12 cellular contexts compared by ENCODE assay signal in genomic region chr1:53410100-53410541, GRCh38. TPM values are rescaled to one million over a fixed set of nuclear protein-coding genes. Genes with fewer than 3 reads are reported as not detected.
DNase-seq lines count a peak whose midpoint lies in the region; ATAC-seq and TF ChIP-seq lines count a peak whose summit lies in the region.
"Had no signal": no experiment of that assay in that cellular context is flagged by ENCODE, and none has a peak within 500 bp of the region (broad histone marks: within the 10 kb centered on the region; RNA-seq: fewer than 3 reads in every experiment).

No MANE protein-coding gene starts in this region.

- peak overlapping the region; percentile 90 for H3K27ac Mint-ChIP-seq in CD4-positive, alpha-beta T cell
- H3K27ac Mint-ChIP-seq in glutamatergic neuron (ENCODE audit: unreplicated experiment), result peak overlapping the region; percentile 95

- WGBS in aorta, 2 donors, result 42 to 52% methylated on average over 12 of the region's 12 CpGs

- H3K36me3 ChIP-seq in aorta (ENCODE audit: control insufficient read depth in 1 of 2, insufficient read depth in 2 of 2, low read length in 1 of 2), result no peaks in the 10 kb centered on the region

- no peak overlapping the region for H3K4me3 ChIP-seq in aorta (ENCODE audit: low read length in 2 of 2)

- no peaks in the 10 kb centered on the region for H3K4me1 ChIP-seq in aorta (ENCODE audit: control insufficient read depth in 1 of 2, insufficient read depth in 2 of 2, low read length in 2 of 2)

- H3K9me3 ChIP-seq in CD4-positive, alpha-beta T cell (ENCODE audit: control insufficient read depth, low read length), result no peaks in the 10 kb centered on the region
- H3K9me3 ChIP-seq in aorta (ENCODE audit: control insufficient read depth, low read length), result no peaks in the 10 kb centered on the region

- H3K27me3 Mint-ChIP-seq in CD4-positive, alpha-beta T cell, result no peaks in the 10 kb centered on the region
- H3K27me3 Mint-ChIP-seq in glutamatergic neuron (ENCODE audit: unreplicated experiment), result peaks cover 15% of the 10 kb centered on the region

- intact Hi-C loops in CD4-positive, alpha-beta T cell (cut with DNase I, micrococcal nuclease), result no loop called here
- intact Hi-C loops in aorta (cut with DNase I), result no loop called here

- CTCF ChIA-PET in CD4-positive, alpha-beta T cell (lab: Charles Lee), result no interaction called here

- H3K27ac ChIP-seq in CD4-positive, alpha-beta T cell (ENCODE audit: low read depth, low read length), result no peak overlapping the region
- H3K27ac ChIP-seq in aorta (ENCODE audit: low read depth in 1 of 2, low read length in 2 of 2), result no peak overlapping the region

- H3K36me3 Mint-ChIP-seq in CD4-positive, alpha-beta T cell (ENCODE audit: low read depth), result no peaks in the 10 kb centered on the region
- no peaks in the 10 kb centered on the region for H3K36me3 Mint-ChIP-seq in glutamatergic neuron (ENCODE audit: unreplicated experiment)

- peak in 1 of 10 experiments; percentile 8 for DNase-seq in CD4-positive, alpha-beta T cell
- DNase-seq in T-helper 9 cell, result peak; percentile 14
- DNase-seq in glutamatergic neuron, result peak; percentile 79
- DNase-seq in activated CD4-positive, CD25-positive, alpha-beta regulatory T cell treated with anti-CD3 and anti-CD28 coated beads, Interleukin-2, amount 50 U/mL, for 72 hours, result no peak
- DNase-seq in amniotic stem cell (lab: John Stamatoyannopoulos, UW), result no peak
- DNase-seq in iPS-NIHi11 (ENCODE audit: low spot score), result no peak
- no peak for DNase-seq in aorta
- DNase-seq: NCI-H187 treated with DMSO at 0.1 percent for 48 hours had no signal

- H3K9me3 Mint-ChIP-seq in CD4-positive, alpha-beta T cell, result no peaks in the 10 kb centered on the region
- peaks cover 26% of the 10 kb centered on the region for H3K9me3 Mint-ChIP-seq in glutamatergic neuron (ENCODE audit: unreplicated experiment)

- peaks cover 46% of the 10 kb centered on the region for H3K4me1 Mint-ChIP-seq in CD4-positive, alpha-beta T cell (ENCODE audit: low read depth)
- H3K4me1 Mint-ChIP-seq in glutamatergic neuron (ENCODE audit: low read depth, unreplicated experiment), result peaks cover 35% of the 10 kb centered on the region

- ATAC-seq in CD4-positive, alpha-beta T cell (ENCODE audit: poor library complexity), result no peak
- ATAC-seq in GM21786 (IDR thresholded peaks at IDR 0.05; ENCODE audit: unreplicated experiment) (peak; percentile 34), aorta (ENCODE audit: low FRiP score) (no peak)
- ATAC-seq: HCT116 had no signal

- POLR2A ChIA-PET in CD4-positive, alpha-beta T cell (lab: Charles Lee), result no interaction called here

- no peaks in the 10 kb centered on the region for H3K27me3 ChIP-seq in CD4-positive, alpha-beta T cell (ENCODE audit: control insufficient read depth, insufficient read depth, low read length)
- peaks cover 0 to 2% of the 10 kb centered on the region in 2 donors for H3K27me3 ChIP-seq in aorta (ENCODE audit: control insufficient read depth in 1 of 2, insufficient read depth in 2 of 2, low read length in 1 of 2)

- H3K4me3 Mint-ChIP-seq in CD4-positive, alpha-beta T cell, result no peak overlapping the region
- H3K4me3 Mint-ChIP-seq in glutamatergic neuron (ENCODE audit: unreplicated experiment), result peak overlapping the region; percentile 81

- TF ChIP-seq CTCF in CD4-positive, alpha-beta T cell (IDR thresholded peaks at IDR 0.05), result no peak
- peak; percentile 44 for TF ChIP-seq CTCF in glutamatergic neuron (IDR thresholded peaks at IDR 0.05; ENCODE audit: partially characterized antibody, unreplicated experiment)

RNA-seq across cellular contexts. Expression of gene DMRTB1, which starts 49.1 kb away (rescaled TPM):
- total RNA-seq in CD4-positive, alpha-beta T cell, result not detected
- total RNA-seq in glutamatergic neuron (ENCODE audit: unreplicated experiment) (not detected), aorta (not detected)
- not detected for polyA plus RNA-seq in aorta
- total RNA-seq: endothelial cell of umbilical vein, mucosa of gallbladder had no signal
- polyA plus RNA-seq: endothelial cell of umbilical vein had no signal

Comparison
In these comparisons a context has a peak if more than half of its experiments do, and no peak if none do; other contexts are left out.
1. DNase-seq: peak in T-helper 9 cell (single experiment) and glutamatergic neuron (single experiment); none in activated CD4-positive, CD25-positive, alpha-beta regulatory T cell treated with anti-CD3 and anti-CD28 coated beads, Interleukin-2, amount 50 U/mL, for 72 hours (single experiment), amniotic stem cell (single experiment), iPS-NIHi11 (single experiment) and aorta (0 of 2).